In the genomic region with DNA sequence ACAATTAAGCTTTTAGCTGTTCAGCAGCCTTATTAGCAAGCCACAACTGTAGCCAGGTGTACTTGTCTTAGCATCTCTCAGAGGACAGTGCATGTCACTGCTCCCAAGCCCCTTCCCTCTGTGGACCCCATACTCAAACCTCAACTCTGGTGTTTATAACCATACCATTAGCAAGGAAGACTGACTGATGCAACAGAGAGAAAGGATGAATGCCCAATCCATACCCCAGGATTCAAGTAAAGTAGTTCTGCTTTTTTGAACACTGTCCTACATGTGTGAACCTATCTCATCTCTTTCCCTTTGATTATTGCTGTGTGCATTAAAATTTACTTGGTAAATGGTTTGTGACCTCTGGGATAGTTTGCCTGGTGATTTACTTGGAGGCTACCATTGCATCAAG, we compare ENCODE assay signal across 28 cellular contexts. TPM values are rescaled to one million over a fixed set of nuclear protein-coding genes. Genes with fewer than 3 reads are reported as not detected.
"Had no signal": no experiment of that assay in that cellular context is flagged by ENCODE, and none has a peak within 500 bp of the region (broad histone marks: within the 10 kb centered on the region; RNA-seq: fewer than 3 reads in every experiment).

No MANE protein-coding gene starts in this region.

- H3K4me1 ChIP-seq: gastroesophageal sphincter had no signal

- H2AFZ ChIP-seq: hepatocyte had no signal

- ATAC-seq: gastroesophageal sphincter, left colon, sciatic nerve had no signal

- FAIRE-seq: kidney, TTC549, urothelium cell line had no signal

- H3K4me2 ChIP-seq: hepatocyte had no signal

- DNase-seq: activated CD4-positive, alpha-beta T cell treated with anti-CD3 and anti-CD28 coated beads for 4 hours; activated CD4-positive, alpha-beta T cell treated with anti-CD3 and anti-CD28 coated beads, Interleukin-2, amount 50 U/mL, for 48 hours; activated CD8-positive, alpha-beta memory T cell treated with anti-CD3 and anti-CD28 coated beads for 24 hours; activated gamma-delta T cell; activated naive CD4-positive, alpha-beta T cell treated with anti-CD3 and anti-CD28 coated beads, Interleukin-2, amount 50 U/mL, for 16 hours; activated T-cell treated with anti-CD3 and anti-CD28 coated beads, Interleukin-2, amount 50 U/mL, for 1 hour; brain microvascular endothelial cell; dorsolateral prefrontal cortex; effector memory CD4-positive, alpha-beta T cell; kidney; left colon; naive B cell; nephron progenitor cell; ovary; retina; stimulated activated CD4-positive, alpha-beta T cell treated with anti-CD3 and anti-CD28 coated beads, Interleukin-12 subunit alpha, Interleukin-12 subunit beta, amount 100 ng/mL, for 4 hours; stimulated activated CD4-positive, alpha-beta T cell treated with anti-CD3 and anti-CD28 coated beads, Interleukin-4, amount 100 ng/mL, for 1 hour; trophoblast cell had no signal

- H3K36me3 ChIP-seq: brain microvascular endothelial cell, gastroesophageal sphincter, ovary, thoracic aorta had no signal

- H3K9me3 ChIP-seq: gastroesophageal sphincter, ovary, thoracic aorta had no signal

- H3K79me2 ChIP-seq: hepatocyte had no signal

- H3K27me3 ChIP-seq: brain microvascular endothelial cell, gastroesophageal sphincter, hepatocyte, ovary had no signal

- H3K27ac ChIP-seq: brain microvascular endothelial cell, coronary artery, dorsolateral prefrontal cortex, gastroesophageal sphincter, hepatocyte, ovary, skin epidermis, thoracic aorta, VCaP had no signal

- H3K4me3 ChIP-seq: coronary artery, dorsolateral prefrontal cortex, gastroesophageal sphincter, hepatocyte, ovary, skin epidermis, thoracic aorta had no signal

RNA-seq across cellular contexts. Expression of gene CYBB, which starts 22.8 kb away (rescaled TPM):
- total RNA-seq: astrocyte had no signal
- polyA plus RNA-seq: hepatocyte had no signal
